14 cellular contexts compared by ENCODE assay signal in the genomic region with DNA sequence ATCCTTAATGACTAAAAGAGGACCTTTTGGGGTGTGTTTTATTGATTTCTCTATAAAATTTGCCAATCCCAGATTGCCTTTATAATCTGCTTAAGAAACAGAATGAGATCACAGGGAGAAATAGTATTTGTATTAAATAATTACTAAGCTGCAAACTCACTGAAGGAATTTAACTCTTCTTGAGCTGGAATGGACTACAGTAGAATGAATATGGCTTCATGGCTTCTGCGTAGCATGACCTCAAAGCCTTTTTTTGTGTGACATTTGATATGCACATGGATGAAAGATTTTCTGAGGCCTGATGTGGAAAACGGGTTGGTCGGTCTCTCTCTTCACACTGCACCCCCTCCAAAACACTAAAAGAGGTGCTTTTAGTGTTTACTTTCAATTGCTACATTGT.
"Had no signal": no experiment of that assay in that cellular context is flagged by ENCODE, and none has a peak within 500 bp of the region (broad histone marks: within the 10 kb centered on the region; RNA-seq: fewer than 3 reads in every experiment).

No MANE protein-coding gene starts in this region.

- H3K27me3 Mint-ChIP-seq: activated naive CD4-positive, alpha-beta T cell treated with anti-CD3 and anti-CD28 coated beads, Interleukin-2, amount 50 U/mL, for 24 hours had no signal

- H3K27ac ChIP-seq: tibial artery, vagina had no signal

- H3K4me3 Mint-ChIP-seq: activated naive CD4-positive, alpha-beta T cell treated with anti-CD3 and anti-CD28 coated beads, Interleukin-2, amount 50 U/mL, for 24 hours; endodermal cell; immature natural killer cell; nephron progenitor cell; stimulated activated effector memory CD8-positive, alpha-beta T cell treated with anti-CD3 and anti-CD28 coated beads, Interleukin-12 subunit alpha, Interleukin-12 subunit beta, amount 100 ng/mL, for 72 hours had no signal

- ATAC-seq: left colon had no signal

- H3K27ac Mint-ChIP-seq: activated naive CD4-positive, alpha-beta T cell treated with anti-CD3 and anti-CD28 coated beads, Interleukin-2, amount 50 U/mL, for 24 hours; endodermal cell; immature natural killer cell; nephron progenitor cell; stimulated activated effector memory CD8-positive, alpha-beta T cell treated with anti-CD3 and anti-CD28 coated beads, Interleukin-12 subunit alpha, Interleukin-12 subunit beta, amount 100 ng/mL, for 72 hours had no signal

- H3K36me3 ChIP-seq: tibial artery, vagina had no signal

- H3K27me3 ChIP-seq: tibial artery, vagina had no signal

- H3K4me3 ChIP-seq: skin epidermis, tibial artery, vagina had no signal

- H3K9me3 Mint-ChIP-seq: activated naive CD4-positive, alpha-beta T cell treated with anti-CD3 and anti-CD28 coated beads, Interleukin-2, amount 50 U/mL, for 24 hours; endodermal cell; immature natural killer cell; nephron progenitor cell; stimulated activated effector memory CD8-positive, alpha-beta T cell treated with anti-CD3 and anti-CD28 coated beads, Interleukin-12 subunit alpha, Interleukin-12 subunit beta, amount 100 ng/mL, for 72 hours had no signal

- DNase-seq: activated CD4-positive, CD25-positive, alpha-beta regulatory T cell; activated effector memory CD4-positive, alpha-beta T cell treated with Interleukin-2 at 50 U/mL for 16 hours; activated T-cell treated with anti-CD3 and anti-CD28 coated beads, Interleukin-2, amount 50 U/mL, for 1 hour; cerebellar nuclear complex; endodermal cell; erythroblast; immature natural killer cell; left colon; nephron progenitor cell; tibial artery had no signal
